In the genomic region with DNA sequence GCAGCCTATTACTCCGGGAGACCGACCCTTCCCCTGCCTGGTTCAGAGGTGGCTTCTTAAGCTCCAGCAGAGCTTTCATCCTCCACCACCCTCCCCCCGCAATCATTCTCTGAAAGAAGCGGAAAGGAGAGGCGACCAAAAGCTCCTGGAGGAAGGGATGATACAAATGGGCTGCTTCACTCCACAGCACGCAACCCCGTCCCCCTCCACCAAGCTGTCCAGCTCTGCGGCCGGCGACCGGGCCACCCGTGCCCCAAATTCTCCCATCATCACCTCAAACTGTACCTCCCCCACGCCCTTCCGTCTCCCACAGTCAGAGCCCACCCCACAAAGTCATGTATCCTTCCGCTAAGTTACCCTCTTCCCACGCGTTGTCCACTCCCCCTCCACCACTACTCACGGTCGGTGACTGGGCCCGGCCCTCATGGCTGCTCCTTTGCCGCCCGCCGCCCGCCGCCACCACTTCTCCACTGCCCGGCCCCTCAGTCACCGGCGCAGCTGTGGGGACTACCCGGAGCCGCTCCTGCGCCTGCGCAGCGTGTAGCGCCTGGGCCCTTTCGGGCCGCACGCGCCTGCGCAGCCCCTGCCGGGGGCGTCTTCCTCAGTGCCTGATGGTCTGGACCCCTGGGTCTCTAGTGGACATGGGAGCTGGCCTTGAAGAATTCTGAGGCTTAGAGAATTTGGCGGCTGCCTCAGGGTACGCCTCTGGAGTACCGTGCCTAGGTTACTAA, we compare ENCODE assay signal across 8 cellular contexts. TPM values are rescaled to one million over a fixed set of nuclear protein-coding genes. Genes with fewer than 3 reads are reported as not detected.
DNase-seq lines count a peak whose midpoint lies in the region; ATAC-seq, FAIRE-seq and TF ChIP-seq lines count a peak whose summit lies in the region.

A gene with protein sequence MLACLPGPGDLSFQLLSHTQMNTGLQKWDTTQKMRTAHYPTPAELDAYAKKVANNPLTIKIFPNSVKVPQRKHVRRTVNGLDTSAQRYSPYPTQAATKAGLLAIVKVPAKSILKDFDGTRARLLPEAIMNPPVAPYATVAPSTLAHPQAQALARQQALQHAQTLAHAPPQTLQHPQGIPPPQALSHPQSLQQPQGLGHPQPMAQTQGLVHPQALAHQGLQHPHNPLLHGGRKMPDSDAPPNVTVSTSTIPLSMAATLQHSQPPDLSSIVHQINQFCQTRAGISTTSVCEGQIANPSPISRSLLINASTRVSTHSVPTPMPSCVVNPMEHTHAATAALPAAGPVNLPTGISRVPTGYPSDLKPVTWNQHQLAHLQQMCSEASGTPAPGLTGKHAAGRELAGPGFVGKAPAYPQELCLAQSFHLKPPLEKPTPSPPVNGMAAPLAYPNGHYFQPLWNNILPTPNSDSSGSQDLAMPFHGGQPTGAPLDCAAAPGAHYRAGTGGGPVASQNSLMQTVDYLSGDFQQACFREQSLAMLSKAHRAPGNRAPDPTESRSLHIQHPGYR (minus strand): TSS at position 509 of the 731 bp plus-strand sequence. CDS start 76,123 bp downstream, outside the sequence.

- no peak for TF ChIP-seq CTCF in D721Med (IDR thresholded peaks at IDR 0.05; ENCODE audit: insufficient read depth, missing control alignments)
- TF ChIP-seq CTCF in fibroblast of lung (conservative IDR thresholded peaks at IDR 0.05 in 1 of 2, IDR thresholded peaks at IDR 0.05 in 1 of 2; ENCODE audit: low read depth in 1 of 2, low read length in 2 of 2) = no peak

- H3K4me2 ChIP-seq in fibroblast of lung (ENCODE audit: extremely low read depth, insufficient read depth, low read length) = peak within 1 kb of the TSS; percentile 92

- H3K4me3 Mint-ChIP-seq in activated T-helper 1 cell treated with anti-CD3 and anti-CD28 coated beads, Interleukin-12 subunit alpha, Interleukin-12 subunit beta, Interleukin-2, Interleukin-4 antibody, amounts not matched to agents 30 ng/mL and 10 ng/mL and 1 ng/mL, durations not matched to agents 14 hours and 24 hours and 36 hours = peak within 1 kb of the TSS; percentile 97
- peak within 1 kb of the TSS; percentile 95 to 99 (median 98) for H3K4me3 Mint-ChIP-seq in naive B cell
- peak within 1 kb of the TSS; percentile 95 for H3K4me3 Mint-ChIP-seq in stimulated activated effector memory CD8-positive, alpha-beta T cell treated with anti-CD3 and anti-CD28 coated beads, Interleukin-12 subunit alpha, Interleukin-12 subunit beta, amount 100 ng/mL, for 72 hours

- H3K4me1 ChIP-seq in fibroblast of lung (ENCODE audit: control insufficient read depth, extremely low read depth, insufficient read depth, low read length) = no peaks in the 10 kb centered on the region

- H3K4me3 ChIP-seq in fibroblast of lung (replicated peaks in 1 of 4; ENCODE audit: control extremely low read depth in 1 of 4, insufficient read depth in 1 of 4, low read depth in 3 of 4, low read length in 4 of 4) = peak within 1 kb of the TSS; percentile 82 to 98 (median 89)

- no peaks in the 10 kb centered on the region for H3K36me3 ChIP-seq in KOPT-K1 (ENCODE audit: insufficient read depth, low read length)
- H3K36me3 ChIP-seq in fibroblast of lung (ENCODE audit: control insufficient read depth, insufficient read depth, low read length) = no peaks in the 10 kb centered on the region

- no peaks in the 10 kb centered on the region for H3K27me3 Mint-ChIP-seq in activated T-helper 1 cell treated with anti-CD3 and anti-CD28 coated beads, Interleukin-12 subunit alpha, Interleukin-12 subunit beta, Interleukin-2, Interleukin-4 antibody, amounts not matched to agents 30 ng/mL and 10 ng/mL and 1 ng/mL, durations not matched to agents 14 hours and 24 hours and 36 hours (ENCODE audit: insufficient read depth)
- no peaks in the 10 kb centered on the region for H3K27me3 Mint-ChIP-seq in naive B cell

- H4K20me1 ChIP-seq in fibroblast of lung (ENCODE audit: control insufficient read depth, extremely low read depth, insufficient read depth, low read length) = no peaks in the 10 kb centered on the region

- no peaks in the 10 kb centered on the region for H3K27me3 ChIP-seq in fibroblast of lung (ENCODE audit: control insufficient read depth, insufficient read depth, low read length)

- intact Hi-C loops in activated T-helper 1 cell treated with anti-CD3 and anti-CD28 coated beads, Interleukin-12 subunit alpha, Interleukin-12 subunit beta, Interleukin-2, Interleukin-4 antibody, amounts not matched to agents 30 ng/mL and 10 ng/mL and 1 ng/mL, durations not matched to agents 14 hours and 24 hours and 36 hours (cut with micrococcal nuclease) = loop anchor here (1.0 to 2.0 kb wide), 6 partner anchors 12 to 113 kb away; partner anchors contain the start of genes FLOT2 and PHF12

- H3K27ac Mint-ChIP-seq in activated T-helper 1 cell treated with anti-CD3 and anti-CD28 coated beads, Interleukin-12 subunit alpha, Interleukin-12 subunit beta, Interleukin-2, Interleukin-4 antibody, amounts not matched to agents 30 ng/mL and 10 ng/mL and 1 ng/mL, durations not matched to agents 14 hours and 24 hours and 36 hours = peak within 1 kb of the TSS; percentile 95
- H3K27ac Mint-ChIP-seq in naive B cell = peak within 1 kb of the TSS; percentile 96 to 99 (median 98)
- H3K27ac Mint-ChIP-seq in stimulated activated effector memory CD8-positive, alpha-beta T cell treated with anti-CD3 and anti-CD28 coated beads, Interleukin-12 subunit alpha, Interleukin-12 subunit beta, amount 100 ng/mL, for 72 hours = peak within 1 kb of the TSS; percentile 97

- peaks cover 32% of the 10 kb centered on the region for H3K79me2 ChIP-seq in fibroblast of lung (ENCODE audit: control insufficient read depth, insufficient read depth, low read length)

- H3K9me3 ChIP-seq in KOPT-K1 (ENCODE audit: insufficient read depth, low read length, poor library complexity, severe bottlenecking) = no peaks in the 10 kb centered on the region
- H3K9me3 ChIP-seq in fibroblast of lung (ENCODE audit: control insufficient read depth, insufficient read depth, low read depth, low read length) = no peaks in the 10 kb centered on the region

- no peak for FAIRE-seq in D721Med (lab: Jason Lieb, UNC)

- peaks cover 3% of the 10 kb centered on the region for H3K36me3 Mint-ChIP-seq in activated T-helper 1 cell treated with anti-CD3 and anti-CD28 coated beads, Interleukin-12 subunit alpha, Interleukin-12 subunit beta, Interleukin-2, Interleukin-4 antibody, amounts not matched to agents 30 ng/mL and 10 ng/mL and 1 ng/mL, durations not matched to agents 14 hours and 24 hours and 36 hours (ENCODE audit: low read depth)
- H3K36me3 Mint-ChIP-seq in naive B cell = peaks cover 0 to 7% of the 10 kb centered on the region in 2 donors
- peaks cover 14% of the 10 kb centered on the region for H3K36me3 Mint-ChIP-seq in stimulated activated effector memory CD8-positive, alpha-beta T cell treated with anti-CD3 and anti-CD28 coated beads, Interleukin-12 subunit alpha, Interleukin-12 subunit beta, amount 100 ng/mL, for 72 hours

- ATAC-seq in GM21619 (IDR thresholded peaks at IDR 0.05; ENCODE audit: unreplicated experiment) = peak; percentile 82
- ATAC-seq in naive B cell (ENCODE audit: low read depth in 2 of 2) = peak; percentile 98
- ATAC-seq in stimulated activated effector memory CD8-positive, alpha-beta T cell treated with anti-CD3 and anti-CD28 coated beads, Interleukin-12 subunit alpha, Interleukin-12 subunit beta, amount 100 ng/mL, for 72 hours = peak; percentile 99

- peak within 1 kb of the TSS; percentile 75 for H3K9ac ChIP-seq in fibroblast of lung (ENCODE audit: insufficient read depth, low read length)

- H3K9me3 Mint-ChIP-seq in activated T-helper 1 cell treated with anti-CD3 and anti-CD28 coated beads, Interleukin-12 subunit alpha, Interleukin-12 subunit beta, Interleukin-2, Interleukin-4 antibody, amounts not matched to agents 30 ng/mL and 10 ng/mL and 1 ng/mL, durations not matched to agents 14 hours and 24 hours and 36 hours = no peaks in the 10 kb centered on the region
- H3K9me3 Mint-ChIP-seq in naive B cell = no peaks in the 10 kb centered on the region
- no peaks in the 10 kb centered on the region for H3K9me3 Mint-ChIP-seq in stimulated activated effector memory CD8-positive, alpha-beta T cell treated with anti-CD3 and anti-CD28 coated beads, Interleukin-12 subunit alpha, Interleukin-12 subunit beta, amount 100 ng/mL, for 72 hours

- DNase-seq in D721Med (ENCODE audit: insufficient read length, low spot score) (peak; percentile 98), RPMI8226 (peak; percentile 91), fibroblast of lung (ENCODE audit: low read depth in 2 of 2) (peak; percentile 73 to 77), naive B cell (peak; percentile 88)
- peak; percentile 85 for DNase-seq in activated T-helper 1 cell treated with anti-CD3 and anti-CD28 coated beads, Interleukin-12 subunit alpha, Interleukin-12 subunit beta, Interleukin-2, Interleukin-4 antibody, amounts not matched to agents 30 ng/mL and 10 ng/mL and 1 ng/mL, durations not matched to agents 14 hours and 24 hours and 36 hours (ENCODE audit: low spot score)
- DNase-seq in stimulated activated effector memory CD8-positive, alpha-beta T cell treated with anti-CD3 and anti-CD28 coated beads, Interleukin-12 subunit alpha, Interleukin-12 subunit beta, amount 100 ng/mL, for 72 hours (ENCODE audit: low spot score in 2 of 2) = peak; percentile 82 to 93

- H3K27ac ChIP-seq in KOPT-K1 (ENCODE audit: low read depth, low read length, poor library complexity, severe bottlenecking) (peak within 1 kb of the TSS; percentile 70), fibroblast of lung (ENCODE audit: insufficient read depth, low read length) (peak within 1 kb of the TSS; percentile 74)

- H2AFZ ChIP-seq in fibroblast of lung (ENCODE audit: low read length) = peak within 1 kb of the TSS; percentile 95

- H3K4me1 Mint-ChIP-seq in activated T-helper 1 cell treated with anti-CD3 and anti-CD28 coated beads, Interleukin-12 subunit alpha, Interleukin-12 subunit beta, Interleukin-2, Interleukin-4 antibody, amounts not matched to agents 30 ng/mL and 10 ng/mL and 1 ng/mL, durations not matched to agents 14 hours and 24 hours and 36 hours (ENCODE audit: low read depth) = peaks cover 24% of the 10 kb centered on the region
- peaks cover 10 to 31% (median 12%) of the 10 kb centered on the region in 3 donors for H3K4me1 Mint-ChIP-seq in naive B cell
- peaks cover 16% of the 10 kb centered on the region for H3K4me1 Mint-ChIP-seq in stimulated activated effector memory CD8-positive, alpha-beta T cell treated with anti-CD3 and anti-CD28 coated beads, Interleukin-12 subunit alpha, Interleukin-12 subunit beta, amount 100 ng/mL, for 72 hours

RNA-seq across cellular contexts. Expression of the gene that starts here (rescaled TPM):
- total RNA-seq in activated T-helper 1 cell treated with anti-CD3 and anti-CD28 coated beads, Interleukin-12 subunit alpha, Interleukin-12 subunit beta, Interleukin-2, Interleukin-4 antibody, amounts not matched to agents 30 ng/mL and 10 ng/mL and 1 ng/mL, durations not matched to agents 14 hours and 24 hours and 36 hours = 27.5 and 28.1 TPM in 2 replicates
- 1.8 and 2.8 TPM in 2 replicates for total RNA-seq in fibroblast of lung
- 9.0 and 10.5 TPM in 2 replicates for polyA plus RNA-seq in fibroblast of lung
- polyA plus RNA-seq in fibroblast of lung (2012) = 8.1 and 8.7 TPM in 2 replicates
- polyA minus RNA-seq in fibroblast of lung (ENCODE audit: low replicate concordance) = 12.8 and 24.5 TPM in 2 replicates
- 10 to 100 TPM in 2 of 6 donors, 1 to 10 TPM in 4; 6.6 to 19.4 (median 8.2) TPM for polyA plus RNA-seq in naive B cell (ENCODE audit: low read depth in 6 of 6)

Comparison
In these comparisons a context has a peak if more than half of its experiments do, and no peak if none do; other contexts are left out.
1. Peak in every context shown above with its lines: DNase-seq, ATAC-seq, H3K4me3 ChIP-seq and H3K27ac ChIP-seq.